22 cellular contexts compared by ENCODE assay signal in the genomic region with DNA sequence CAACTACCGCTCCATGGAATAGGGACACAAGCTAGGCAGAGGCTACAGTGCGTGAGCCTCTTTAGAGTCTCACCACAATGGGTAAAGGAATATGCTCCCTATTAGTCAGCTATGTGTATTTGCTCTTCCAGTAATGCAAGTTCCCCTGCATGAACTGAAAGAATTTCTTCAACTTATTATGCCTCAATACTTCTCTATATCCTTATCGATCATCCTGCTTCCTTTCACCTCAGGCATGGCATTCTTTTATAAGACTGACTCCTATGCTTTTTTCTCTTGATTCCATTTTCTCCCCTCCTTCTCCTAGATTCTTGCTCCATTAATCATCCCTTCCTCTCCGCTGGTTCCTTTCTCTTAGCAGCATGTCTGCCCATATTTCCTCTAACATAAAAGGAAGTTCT.
A peak's percentile ranks its signal among the peaks of the same experiment; 100 is the strongest.
DNase-seq lines count a peak whose midpoint lies in the region; ATAC-seq and TF ChIP-seq lines count a peak whose summit lies in the region.
"Had no signal": no experiment of that assay in that cellular context is flagged by ENCODE, and none has a peak within 500 bp of the region (broad histone marks: within the 10 kb centered on the region; RNA-seq: fewer than 3 reads in every experiment).

No MANE protein-coding gene starts in this region.

- no peaks in the 10 kb centered on the region for H3K27me3 Mint-ChIP-seq in Calu3 (ENCODE audit: unreplicated experiment)
- no peaks in the 10 kb centered on the region for H3K27me3 Mint-ChIP-seq in dendritic cell treated with granulocyte-macrophage colony-stimulating factor and Interleukin-4, amounts not matched to agents 40 ng/mL and 50 ng/mL, for 4 days

- no peaks in the 10 kb centered on the region for H3K9me2 ChIP-seq in PC-3 (replicated peaks; ENCODE audit: low read length)

- CTCF ChIA-PET in Calu3 (lab: Charles Lee), result interaction anchor here (0.9 kb wide), 1 partner anchor 43 kb away, joined by 3 read pairs; no protein-coding TSS in a partner anchor
- CTCF ChIA-PET in PC-3 (lab: Charles Lee), result no interaction called here

- peaks cover 37% of the 10 kb centered on the region for H3K4me1 Mint-ChIP-seq in Calu3 (ENCODE audit: low read depth, unreplicated experiment)
- peaks cover 29% of the 10 kb centered on the region for H3K4me1 Mint-ChIP-seq in dendritic cell treated with granulocyte-macrophage colony-stimulating factor and Interleukin-4, amounts not matched to agents 40 ng/mL and 50 ng/mL, for 4 days (ENCODE audit: low read depth)
- H3K4me1 Mint-ChIP-seq: naive B cell, T-cell had no signal

- peaks cover 37% of the 10 kb centered on the region for H3K4me1 ChIP-seq in PC-3 (ENCODE audit: insufficient read depth, low read length)
- H3K4me1 ChIP-seq: gastrocnemius medialis, parathyroid adenoma had no signal

- no peaks in the 10 kb centered on the region for H3K9me3 Mint-ChIP-seq in Calu3 (ENCODE audit: low read depth, unreplicated experiment)
- peaks cover 9% of the 10 kb centered on the region for H3K9me3 Mint-ChIP-seq in dendritic cell treated with granulocyte-macrophage colony-stimulating factor and Interleukin-4, amounts not matched to agents 40 ng/mL and 50 ng/mL, for 4 days
- H3K9me3 Mint-ChIP-seq: activated CD4-positive, alpha-beta memory T cell treated with anti-CD3 and anti-CD28 coated beads for 36 hours; effector memory CD8-positive, alpha-beta T cell; naive B cell; T-cell had no signal

- no peaks in the 10 kb centered on the region for H3K79me2 ChIP-seq in PC-3 (ENCODE audit: low read length)
- H3K79me2 ChIP-seq: parathyroid adenoma had no signal

- no peak overlapping the region for H3K9ac ChIP-seq in PC-3 (ENCODE audit: low read length)
- H3K9ac ChIP-seq: parathyroid adenoma had no signal

- H3K4me3 Mint-ChIP-seq in Calu3 (ENCODE audit: low read depth, unreplicated experiment), result no peak overlapping the region
- H3K4me3 Mint-ChIP-seq in dendritic cell treated with granulocyte-macrophage colony-stimulating factor and Interleukin-4, amounts not matched to agents 40 ng/mL and 50 ng/mL, for 4 days, result no peak overlapping the region
- H3K4me3 Mint-ChIP-seq: activated CD4-positive, alpha-beta memory T cell treated with anti-CD3 and anti-CD28 coated beads for 36 hours; activated naive CD8-positive, alpha-beta T cell; effector memory CD8-positive, alpha-beta T cell; naive B cell; T-cell had no signal

- no peaks in the 10 kb centered on the region for H4K20me1 ChIP-seq in PC-3 (ENCODE audit: low read length)

- peak overlapping the region; percentile 12 for H3K27ac Mint-ChIP-seq in Calu3 (ENCODE audit: unreplicated experiment)
- H3K27ac Mint-ChIP-seq in dendritic cell treated with granulocyte-macrophage colony-stimulating factor and Interleukin-4, amounts not matched to agents 40 ng/mL and 50 ng/mL, for 4 days, result peak overlapping the region; percentile 33
- H3K27ac Mint-ChIP-seq: activated CD4-positive, alpha-beta memory T cell treated with anti-CD3 and anti-CD28 coated beads for 36 hours; activated naive CD8-positive, alpha-beta T cell; effector memory CD8-positive, alpha-beta T cell; naive B cell; T-cell had no signal

- H3K27me3 ChIP-seq in PC-3 (ENCODE audit: low read length), result no peaks in the 10 kb centered on the region
- H3K27me3 ChIP-seq: gastrocnemius medialis had no signal

- intact Hi-C loops in Calu3 (cut with micrococcal nuclease; ENCODE audit: unreplicated experiment), result no loop called here
- intact Hi-C loops in PC-3 (cut with micrococcal nuclease), result no loop called here
- intact Hi-C loops in dendritic cell treated with granulocyte-macrophage colony-stimulating factor and Interleukin-4, amounts not matched to agents 40 ng/mL and 50 ng/mL, for 4 days (cut with micrococcal nuclease), result no loop called here

- no peak overlapping the region for H3K27ac ChIP-seq in PC-3 (ENCODE audit: low read length)
- H3K27ac ChIP-seq: gastrocnemius medialis, parathyroid adenoma, WERI-Rb-1 had no signal

- POLR2A ChIA-PET in PC-3 (lab: Charles Lee; ENCODE audit: unreplicated experiment), result interaction anchor here (0.6 kb wide), 1 partner anchor 90 kb away, joined by 3 read pairs; no protein-coding TSS in a partner anchor

- H2AFZ ChIP-seq in PC-3 (ENCODE audit: low read length), result no peak overlapping the region
- H2AFZ ChIP-seq: parathyroid adenoma had no signal

- BruUV-seq in Calu3 (replicated peaks; lab: Mats Ljungman, UMichigan) (no TSS peak), PC-3 (replicated peaks; lab: Mats Ljungman, UMichigan) (no TSS peak)

- no peaks in the 10 kb centered on the region for H3K9me3 ChIP-seq in PC-3 (ENCODE audit: low read length)
- H3K9me3 ChIP-seq: gastrocnemius medialis had no signal

- H3K4me2 ChIP-seq in PC-3 (ENCODE audit: low read length), result peak overlapping the region; percentile 32

- DNase-seq in Calu3 (no peak), PC-3 (peak; percentile 56), kidney glomerular epithelial cell (lab: John Stamatoyannopoulos, UW) (peak; percentile 68), superior temporal gyrus (ENCODE audit: extremely low spot score) (no peak), T-helper 1 cell (no peak)
- DNase-seq: activated CD4-positive, alpha-beta memory T cell treated with anti-CD3 and anti-CD28 coated beads for 36 hours; activated T-cell treated with anti-CD3 and anti-CD28 coated beads, Interleukin-2, amount 50 U/mL, for 48 hours; central memory CD4-positive, alpha-beta T cell; effector memory CD8-positive, alpha-beta T cell; gastrocnemius medialis; naive B cell; NCI-H1092; RPMI8226; stimulated activated CD4-positive, alpha-beta T cell treated with anti-CD3 and anti-CD28 coated beads, Interleukin-4, amount 100 ng/mL, for 1 hour; T-cell; WERI-Rb-1 had no signal

- no peaks in the 10 kb centered on the region for H3F3A ChIP-seq in PC-3 (ENCODE audit: low read length, unreplicated experiment)

- TF ChIP-seq CTCF in Calu3 (IDR thresholded peaks at IDR 0.05; ENCODE audit: unreplicated experiment), result no peak
- no peak for TF ChIP-seq CTCF in PC-3 (conservative IDR thresholded peaks at IDR 0.05; ENCODE audit: low read depth, low read length)

- no peaks in the 10 kb centered on the region for H3K36me3 ChIP-seq in PC-3 (ENCODE audit: low read depth, low read length)
- H3K36me3 ChIP-seq: gastrocnemius medialis, WERI-Rb-1 had no signal

- H3K4me3 ChIP-seq in PC-3 (ENCODE audit: low read length), result no peak overlapping the region
- H3K4me3 ChIP-seq: gastrocnemius medialis, K562 had no signal

- H3K36me3 Mint-ChIP-seq in Calu3 (ENCODE audit: insufficient read depth, unreplicated experiment), result no peaks in the 10 kb centered on the region
- no peaks in the 10 kb centered on the region for H3K36me3 Mint-ChIP-seq in dendritic cell treated with granulocyte-macrophage colony-stimulating factor and Interleukin-4, amounts not matched to agents 40 ng/mL and 50 ng/mL, for 4 days (ENCODE audit: low read depth)
- H3K36me3 Mint-ChIP-seq: activated CD4-positive, alpha-beta memory T cell treated with anti-CD3 and anti-CD28 coated beads for 36 hours; activated naive CD8-positive, alpha-beta T cell; naive B cell; T-cell had no signal

- ATAC-seq in PC-3 (peak; percentile 35), GM21381 (IDR thresholded peaks at IDR 0.05; ENCODE audit: unreplicated experiment) (no peak), HG02588 (IDR thresholded peaks at IDR 0.05; ENCODE audit: unreplicated experiment) (no peak)
- ATAC-seq: effector memory CD8-positive, alpha-beta T cell; gastrocnemius medialis; K562; T-cell had no signal

Comparison
In these comparisons a context has a peak if more than half of its experiments do, and no peak if none do; other contexts are left out.
1. DNase-seq: peak in PC-3 (single experiment) and kidney glomerular epithelial cell (single experiment); none in Calu3 (single experiment), superior temporal gyrus (single experiment) and T-helper 1 cell (0 of 5).